In the genomic region with DNA sequence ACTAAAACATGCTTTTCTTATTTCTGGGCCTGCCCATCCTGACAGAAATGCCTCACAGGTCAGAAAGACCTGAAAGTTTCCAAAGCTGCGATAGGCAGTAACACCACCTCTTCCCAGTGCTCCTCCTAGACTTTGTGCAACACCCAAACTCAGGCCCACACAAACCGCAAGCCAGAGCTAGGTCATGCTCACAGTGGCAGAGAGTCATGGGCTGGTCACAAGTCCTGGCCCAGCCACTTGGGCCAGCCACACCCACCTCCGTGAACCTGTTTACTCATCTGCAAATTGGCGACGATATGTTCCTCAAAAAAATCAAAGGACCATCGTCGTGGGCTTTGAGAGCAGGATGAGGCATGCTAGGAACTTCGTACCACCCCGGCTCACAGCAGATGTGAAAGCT, we compare ENCODE assay signal across 25 cellular contexts. TPM values are rescaled to one million over a fixed set of nuclear protein-coding genes. Genes with fewer than 3 reads are reported as not detected.
DNase-seq lines count a peak whose midpoint lies in the region; ATAC-seq and TF ChIP-seq lines count a peak whose summit lies in the region.
"Had no signal": no experiment of that assay in that cellular context is flagged by ENCODE, and none has a peak within 500 bp of the region (broad histone marks: within the 10 kb centered on the region; RNA-seq: fewer than 3 reads in every experiment).

No MANE protein-coding gene starts in this region.

- H3K36me3 ChIP-seq in GM23248 (ENCODE audit: low read depth) (no peaks in the 10 kb centered on the region), ascending aorta (peaks cover 14 to 19% of the 10 kb centered on the region in 2 donors), smooth muscle cell (ENCODE audit: low read depth) (no peaks in the 10 kb centered on the region)

- no peak overlapping the region for H2AFZ ChIP-seq in GM23248
- no peak overlapping the region for H2AFZ ChIP-seq in smooth muscle cell (ENCODE audit: low read depth)
- H2AFZ ChIP-seq: parathyroid adenoma had no signal

- DNase-seq in GM23248: peak; percentile 90
- no peak for DNase-seq in ascending aorta (ENCODE audit: low spot score in 2 of 2)
- no peak for DNase-seq in smooth muscle cell (lab: John Stamatoyannopoulos, UW; ENCODE audit: unreplicated experiment)
- no peak for DNase-seq in GM20000 (ENCODE audit: low spot score)
- no peak for DNase-seq in activated gamma-delta T cell treated with Interleukin-2 at 50 U/mL for 16 hours
- DNase-seq: activated CD4-positive, alpha-beta T cell treated with anti-CD3 and anti-CD28 coated beads for 1 hour; activated CD8-positive, alpha-beta T cell treated with anti-CD3 and anti-CD28 coated beads, Interleukin-2, amount 10 ng/mL, durations not matched to agents 7 days and 5 days; activated gamma-delta T cell; central memory CD4-positive, alpha-beta T cell; dermis blood vessel endothelial cell; H7; heart right ventricle; NCI-H1092; NCI-H187 treated with DMSO at 0.1 percent for 48 hours; NCI-H524 treated with DMSO at 0.1 percent for 48 hours; Peyer's patch; right lobe of liver; T-helper 1 cell; transverse colon had no signal

- H3K4me2 ChIP-seq in GM23248 (ENCODE audit: unreplicated experiment) (peak overlapping the region; percentile 31), smooth muscle cell (no peak overlapping the region)

- no peaks in the 10 kb centered on the region for H3K79me2 ChIP-seq in GM23248 (ENCODE audit: insufficient read depth)
- H3K79me2 ChIP-seq in smooth muscle cell (ENCODE audit: low read depth): no peaks in the 10 kb centered on the region
- H3K79me2 ChIP-seq: parathyroid adenoma had no signal

- intact Hi-C loops in ascending aorta (cut with DNase I): loop anchor here (2.0 kb wide), 1 partner anchor 69 kb away; no protein-coding TSS in a partner anchor

- no peak for ATAC-seq in GM21737 (IDR thresholded peaks at IDR 0.05; ENCODE audit: unreplicated experiment)
- no peak for ATAC-seq in HG03097 (IDR thresholded peaks at IDR 0.05; ENCODE audit: low FRiP score, unreplicated experiment)
- ATAC-seq: activated CD8-positive, alpha-beta T cell treated with anti-CD3 and anti-CD28 coated beads, Interleukin-2, amount 10 ng/mL, durations not matched to agents 7 days and 5 days; GM12878; heart right ventricle; HepG2; right lobe of liver had no signal

- H3K4me3 ChIP-seq in GM23248 (no peak overlapping the region), ascending aorta (no peak overlapping the region), smooth muscle cell (no peak overlapping the region)
- H3K4me3 ChIP-seq: GM12878, heart right ventricle, Peyer's patch, right lobe of liver, transverse colon had no signal

- H3K9me3 ChIP-seq in GM23248 (ENCODE audit: low read depth) (no peaks in the 10 kb centered on the region), ascending aorta (no peaks in the 10 kb centered on the region), smooth muscle cell (replicated peaks; ENCODE audit: low read depth) (no peaks in the 10 kb centered on the region)
- H3K9me3 ChIP-seq: heart right ventricle, Peyer's patch, right lobe of liver, transverse colon had no signal

- H3K27me3 ChIP-seq in GM23248 (replicated peaks; ENCODE audit: insufficient read depth): no peaks in the 10 kb centered on the region
- H3K27me3 ChIP-seq in ascending aorta: no peaks in the 10 kb centered on the region
- no peaks in the 10 kb centered on the region for H3K27me3 ChIP-seq in layer of hippocampus (ENCODE audit: control insufficient read depth, insufficient read depth, low read length)
- H3K27me3 ChIP-seq in smooth muscle cell (ENCODE audit: low read depth): no peaks in the 10 kb centered on the region
- H3K27me3 ChIP-seq: heart right ventricle, Peyer's patch, right lobe of liver, transverse colon had no signal

- 0 out of 2 replicates have a peak overlapping the region, but pooled peaks have one; percentile 16 for H3K27ac ChIP-seq in GM23248
- H3K27ac ChIP-seq in ascending aorta: peak overlapping the region; percentile 33 to 45
- H3K27ac ChIP-seq in layer of hippocampus (ENCODE audit: low read depth, low read length): peak overlapping the region; percentile 22
- peak overlapping the region; percentile 17 for H3K27ac ChIP-seq in smooth muscle cell (ENCODE audit: low read depth)
- H3K27ac ChIP-seq: heart right ventricle, parathyroid adenoma, Peyer's patch, right lobe of liver, transverse colon had no signal

- no peaks in the 10 kb centered on the region for H4K20me1 ChIP-seq in GM23248 (ENCODE audit: insufficient read depth)
- H4K20me1 ChIP-seq in smooth muscle cell (ENCODE audit: low read depth): no peaks in the 10 kb centered on the region

- H3K4me1 ChIP-seq in GM23248 (ENCODE audit: insufficient read depth) (peaks cover 42% of the 10 kb centered on the region), ascending aorta (peaks cover 15 to 25% of the 10 kb centered on the region in 2 donors), smooth muscle cell (ENCODE audit: low read depth) (peaks cover 22% of the 10 kb centered on the region)
- H3K4me1 ChIP-seq: parathyroid adenoma, Peyer's patch, right lobe of liver had no signal

- in situ Hi-C loops in GM23248 (cut with MboI): no loop called here

- H3F3A ChIP-seq in GM23248 (ENCODE audit: insufficient read depth) (peaks cover 15% of the 10 kb centered on the region), smooth muscle cell (ENCODE audit: low read depth) (peaks cover 12% of the 10 kb centered on the region)

- H3K9ac ChIP-seq in GM23248 (0 out of 2 replicates have a peak overlapping the region, but pooled peaks have one; percentile 14), smooth muscle cell (ENCODE audit: low read depth) (no peak overlapping the region)
- H3K9ac ChIP-seq: parathyroid adenoma had no signal

- whole genome bisulfite sequencing in GM23248 (ENCODE audit: low coverage in 1 of 2, low lambda C conversion rate in 2 of 2, missing lambda C conversion rate in 2 of 2), 2 experiments: 43 to 52% methylated on average over 9 of the region's 9 CpGs
- WGBS in smooth muscle cell (ENCODE audit: low lambda C conversion rate): 84% methylated on average over 9 of the region's 9 CpGs

- TF ChIP-seq CTCF in ascending aorta (IDR thresholded peaks at IDR 0.05): no peak
- no peak for TF ChIP-seq CTCF in smooth muscle cell (IDR thresholded peaks at IDR 0.05; ENCODE audit: borderline replicate concordance, insufficient read depth, poor library complexity, severe bottlenecking)
- no peak for TF ChIP-seq CTCF in GM20000 (IDR thresholded peaks at IDR 0.05; ENCODE audit: extremely low read depth, missing control alignments)

- no peaks in the 10 kb centered on the region for H3K9me2 ChIP-seq in GM23248 (ENCODE audit: insufficient read depth)

RNA-seq across cellular contexts. Expression of a gene that starts 44.1 kb away (rescaled TPM):
- total RNA-seq in GM23248 (2014; rRNA removed; shearing (Covaris generic)): 56.6 and 58.2 TPM in 2 replicates
- polyA plus RNA-seq in GM23248 (2016; fragmentation: Nextera tagmentation; extraction: Ambion mirVana) (16.0 and 17.7 TPM in 2 replicates), smooth muscle cell (6.5 and 13.0 TPM in 2 replicates)
- total RNA-seq in ascending aorta (5.9 TPM), smooth muscle cell (32.0 and 42.9 TPM in 2 replicates)
